Comparison of ENCODE assay signal across 2 cellular contexts in the genomic region with DNA sequence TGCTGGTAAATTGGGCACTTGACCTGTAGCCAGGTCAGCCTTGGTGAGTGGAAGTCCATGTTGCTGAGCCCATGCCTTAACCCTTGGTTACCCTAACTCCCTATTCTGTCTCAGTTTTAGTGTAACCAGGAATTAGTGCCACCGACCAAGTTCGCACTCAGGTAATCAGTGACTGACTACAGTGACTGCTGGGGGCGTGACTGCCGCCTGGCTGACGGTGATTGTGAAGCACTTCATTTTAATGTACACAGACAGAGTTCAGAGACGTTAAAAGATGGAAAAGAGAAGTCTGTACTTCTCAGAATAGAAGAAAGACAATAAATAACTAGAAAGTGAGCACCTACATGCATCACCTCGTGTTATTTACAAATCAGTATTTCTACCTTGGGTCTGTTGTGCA.
TF ChIP-seq lines count a peak whose summit lies in the region.

No MANE protein-coding gene starts in this region.

TF ChIP-seq in GM23338, 12 proteins besides CTCF, POLR2A, EP300 and RAD21 (continues in another document):
- no peak for TF ChIP-seq ZNF331 (CRISPR knock-in tag; IDR thresholded peaks at IDR 0.05; ENCODE audit: low read depth)
- TF ChIP-seq, protein P1, sequence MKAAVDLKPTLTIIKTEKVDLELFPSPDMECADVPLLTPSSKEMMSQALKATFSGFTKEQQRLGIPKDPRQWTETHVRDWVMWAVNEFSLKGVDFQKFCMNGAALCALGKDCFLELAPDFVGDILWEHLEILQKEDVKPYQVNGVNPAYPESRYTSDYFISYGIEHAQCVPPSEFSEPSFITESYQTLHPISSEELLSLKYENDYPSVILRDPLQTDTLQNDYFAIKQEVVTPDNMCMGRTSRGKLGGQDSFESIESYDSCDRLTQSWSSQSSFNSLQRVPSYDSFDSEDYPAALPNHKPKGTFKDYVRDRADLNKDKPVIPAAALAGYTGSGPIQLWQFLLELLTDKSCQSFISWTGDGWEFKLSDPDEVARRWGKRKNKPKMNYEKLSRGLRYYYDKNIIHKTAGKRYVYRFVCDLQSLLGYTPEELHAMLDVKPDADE (IDR thresholded peaks at IDR 0.05) = no peak
- TF ChIP-seq ZNF114 (CRISPR knock-in tag; IDR thresholded peaks at IDR 0.05) = no peak
- TF ChIP-seq NANOG (IDR thresholded peaks at IDR 0.05; ENCODE audit: borderline replicate concordance) = no peak
- no peak for TF ChIP-seq JUNB (IDR thresholded peaks at IDR 0.05; ENCODE audit: unreplicated experiment)
- no peak for TF ChIP-seq CREB1 (CRISPR knock-in tag; IDR thresholded peaks at IDR 0.05; ENCODE audit: low read depth)
- no peak for TF ChIP-seq POLR2AphosphoS5 (IDR thresholded peaks at IDR 0.05; ENCODE audit: low read depth)
- no peak for TF ChIP-seq EZH2phosphoT487 (IDR thresholded peaks at IDR 0.05; ENCODE audit: unreplicated experiment)
- TF ChIP-seq, protein P2, sequence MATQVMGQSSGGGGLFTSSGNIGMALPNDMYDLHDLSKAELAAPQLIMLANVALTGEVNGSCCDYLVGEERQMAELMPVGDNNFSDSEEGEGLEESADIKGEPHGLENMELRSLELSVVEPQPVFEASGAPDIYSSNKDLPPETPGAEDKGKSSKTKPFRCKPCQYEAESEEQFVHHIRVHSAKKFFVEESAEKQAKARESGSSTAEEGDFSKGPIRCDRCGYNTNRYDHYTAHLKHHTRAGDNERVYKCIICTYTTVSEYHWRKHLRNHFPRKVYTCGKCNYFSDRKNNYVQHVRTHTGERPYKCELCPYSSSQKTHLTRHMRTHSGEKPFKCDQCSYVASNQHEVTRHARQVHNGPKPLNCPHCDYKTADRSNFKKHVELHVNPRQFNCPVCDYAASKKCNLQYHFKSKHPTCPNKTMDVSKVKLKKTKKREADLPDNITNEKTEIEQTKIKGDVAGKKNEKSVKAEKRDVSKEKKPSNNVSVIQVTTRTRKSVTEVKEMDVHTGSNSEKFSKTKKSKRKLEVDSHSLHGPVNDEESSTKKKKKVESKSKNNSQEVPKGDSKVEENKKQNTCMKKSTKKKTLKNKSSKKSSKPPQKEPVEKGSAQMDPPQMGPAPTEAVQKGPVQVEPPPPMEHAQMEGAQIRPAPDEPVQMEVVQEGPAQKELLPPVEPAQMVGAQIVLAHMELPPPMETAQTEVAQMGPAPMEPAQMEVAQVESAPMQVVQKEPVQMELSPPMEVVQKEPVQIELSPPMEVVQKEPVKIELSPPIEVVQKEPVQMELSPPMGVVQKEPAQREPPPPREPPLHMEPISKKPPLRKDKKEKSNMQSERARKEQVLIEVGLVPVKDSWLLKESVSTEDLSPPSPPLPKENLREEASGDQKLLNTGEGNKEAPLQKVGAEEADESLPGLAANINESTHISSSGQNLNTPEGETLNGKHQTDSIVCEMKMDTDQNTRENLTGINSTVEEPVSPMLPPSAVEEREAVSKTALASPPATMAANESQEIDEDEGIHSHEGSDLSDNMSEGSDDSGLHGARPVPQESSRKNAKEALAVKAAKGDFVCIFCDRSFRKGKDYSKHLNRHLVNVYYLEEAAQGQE (IDR thresholded peaks at IDR 0.05; ENCODE audit: unreplicated experiment) = no peak
- TF ChIP-seq EZH2 (IDR thresholded peaks at IDR 0.05; ENCODE audit: low read depth, unreplicated experiment) = no peak

TF ChIP-seq in IMR-90, 13 proteins besides CTCF, POLR2A, EP300 and RAD21:
- TF ChIP-seq RFX5 (IDR thresholded peaks at IDR 0.05; ENCODE audit: low read depth, low read length) (no peak), MXI1 (IDR thresholded peaks at IDR 0.05; ENCODE audit: borderline replicate concordance, low read depth, low read length) (no peak), SMC3 (IDR thresholded peaks at IDR 0.05; ENCODE audit: low read depth, low read length) (no peak), BHLHE40 (IDR thresholded peaks at IDR 0.05; ENCODE audit: low read depth, low read length) (no peak), FOS (IDR thresholded peaks at IDR 0.05; ENCODE audit: low read depth, low read length) (no peak), NFE2L2 (IDR thresholded peaks at IDR 0.05; ENCODE audit: low read depth, low read length) (no peak)
- TF ChIP-seq, protein P3, sequence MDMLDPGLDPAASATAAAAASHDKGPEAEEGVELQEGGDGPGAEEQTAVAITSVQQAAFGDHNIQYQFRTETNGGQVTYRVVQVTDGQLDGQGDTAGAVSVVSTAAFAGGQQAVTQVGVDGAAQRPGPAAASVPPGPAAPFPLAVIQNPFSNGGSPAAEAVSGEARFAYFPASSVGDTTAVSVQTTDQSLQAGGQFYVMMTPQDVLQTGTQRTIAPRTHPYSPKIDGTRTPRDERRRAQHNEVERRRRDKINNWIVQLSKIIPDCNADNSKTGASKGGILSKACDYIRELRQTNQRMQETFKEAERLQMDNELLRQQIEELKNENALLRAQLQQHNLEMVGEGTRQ (IDR thresholded peaks at IDR 0.05; ENCODE audit: low read depth, low read length) = no peak
- TF ChIP-seq, protein P4, sequence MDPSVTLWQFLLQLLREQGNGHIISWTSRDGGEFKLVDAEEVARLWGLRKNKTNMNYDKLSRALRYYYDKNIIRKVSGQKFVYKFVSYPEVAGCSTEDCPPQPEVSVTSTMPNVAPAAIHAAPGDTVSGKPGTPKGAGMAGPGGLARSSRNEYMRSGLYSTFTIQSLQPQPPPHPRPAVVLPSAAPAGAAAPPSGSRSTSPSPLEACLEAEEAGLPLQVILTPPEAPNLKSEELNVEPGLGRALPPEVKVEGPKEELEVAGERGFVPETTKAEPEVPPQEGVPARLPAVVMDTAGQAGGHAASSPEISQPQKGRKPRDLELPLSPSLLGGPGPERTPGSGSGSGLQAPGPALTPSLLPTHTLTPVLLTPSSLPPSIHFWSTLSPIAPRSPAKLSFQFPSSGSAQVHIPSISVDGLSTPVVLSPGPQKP (IDR thresholded peaks at IDR 0.05; ENCODE audit: borderline replicate concordance, low read depth, low read length) = no peak
